1 cellular context compared by ENCODE assay signal in genomic region chr1:23795676-23796465, GRCh38.
TF ChIP-seq lines count a peak whose summit lies in the region.

No MANE protein-coding gene starts in this region.

TF ChIP-seq in HepG2, 621 proteins besides CTCF, POLR2A, EP300 and RAD21:
- TF ChIP-seq RBFOX2 (IDR thresholded peaks at IDR 0.05; ENCODE audit: low read depth, low read length) = peak; percentile 69
- no peak for TF ChIP-seq ZNF274 (CRISPR knock-in tag; IDR thresholded peaks at IDR 0.05)
- no peak for TF ChIP-seq ATF1 (CRISPR knock-in tag; IDR thresholded peaks at IDR 0.05)
- TF ChIP-seq DDIT3 (CRISPR knock-in tag; IDR thresholded peaks at IDR 0.05) = no peak
- peak; percentile 20 for TF ChIP-seq HNRNPLL (IDR thresholded peaks at IDR 0.05; ENCODE audit: low read depth, low read length, poor library complexity, severe bottlenecking)
- 0 out of 2 replicates have a peak, but pooled peaks have one; percentile 14 for TF ChIP-seq HNRNPL (IDR thresholded peaks at IDR 0.05; ENCODE audit: low read depth, low read length)
- TF ChIP-seq NFRKB (IDR thresholded peaks at IDR 0.05) = no peak
- TF ChIP-seq KLF16 (CRISPR knock-in tag; IDR thresholded peaks at IDR 0.05) = no peak
- peak; percentile 86 for TF ChIP-seq AGO2 (optimal IDR thresholded peaks at IDR 0.05; ENCODE audit: low read depth, low read length)
- TF ChIP-seq ELF1 (CRISPR knock-in tag; IDR thresholded peaks at IDR 0.05) = no peak
